ENCODE assay signal across 26 cellular contexts in the genomic region with DNA sequence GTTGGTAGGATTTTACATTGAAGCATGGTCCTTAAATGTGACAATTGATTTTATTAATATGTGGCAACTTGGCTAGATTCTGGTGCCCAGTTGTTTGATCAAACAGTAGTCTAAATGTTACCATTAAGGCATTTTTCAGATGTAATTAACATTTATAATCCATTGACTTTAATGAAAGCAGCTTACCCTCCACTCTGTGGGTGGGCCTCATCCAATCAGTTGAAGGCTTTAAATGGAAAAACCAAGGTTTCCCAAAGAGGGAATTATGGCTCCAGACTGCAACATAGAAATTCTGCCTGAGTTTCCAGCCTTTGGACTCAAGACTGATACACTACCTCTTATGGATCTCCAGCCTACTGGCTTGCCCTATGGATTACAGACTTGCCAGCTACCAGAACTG.
"Had no signal": no experiment of that assay in that cellular context is flagged by ENCODE, and none has a peak within 500 bp of the region (broad histone marks: within the 10 kb centered on the region; RNA-seq: fewer than 3 reads in every experiment).

No MANE protein-coding gene starts in this region.

- H3K9me3 ChIP-seq: suprapubic skin, testis, thoracic aorta, thyroid gland, tibial artery, transverse colon, upper lobe of left lung, upper lobe of right lung, vagina had no signal

- H3K27ac ChIP-seq: stomach, suprapubic skin, testis, thoracic aorta, thyroid gland, tibial artery, tibial nerve, transverse colon, upper lobe of left lung, upper lobe of right lung, vagina had no signal

- FAIRE-seq: urothelium cell line had no signal

- H3K27me3 ChIP-seq: stomach, suprapubic skin, testis, thyroid gland, tibial artery, tibial nerve, transverse colon, upper lobe of left lung, upper lobe of right lung, vagina had no signal

- ATAC-seq: stimulated activated effector memory CD8-positive, alpha-beta T cell treated with anti-CD3 and anti-CD28 coated beads, Interleukin-12 subunit alpha, Interleukin-12 subunit beta, amount 100 ng/mL, for 72 hours; stimulated activated memory B cell treated with anti-CD40 and anti-IgM and Interleukin-4, amounts not matched to agents 10 μg/mL and 1 μg/mL and 100 μg/mL, for 72 hours; stimulated activated naive B cell treated with anti-CD40 and anti-IgM and Interleukin-4, amounts not matched to agents 10 μg/mL and 1 μg/mL and 100 μg/mL, for 72 hours; stimulated activated naive CD8-positive, alpha-beta T cell treated with anti-CD3 and anti-CD28 coated beads, Interleukin-15, amount 100 ng/mL, for 72 hours; stimulated activated naive CD8-positive, alpha-beta T cell treated with anti-CD3 and anti-CD28 coated beads, Interleukin-15, Interleukin-2, amounts not matched to agents 100 U/mL and 50 U/mL, for 24 hours; upper lobe of right lung had no signal

- H3K4me1 ChIP-seq: stomach, suprapubic skin, testis, thyroid gland, tibial nerve, transverse colon, upper lobe of left lung, upper lobe of right lung, vagina had no signal

- H3K4me3 ChIP-seq: stomach, suprapubic skin, testis, thoracic aorta, thyroid gland, tibial artery, tibial nerve, transverse colon, upper lobe of left lung, upper lobe of right lung, vagina had no signal

- H3K36me3 ChIP-seq: stomach, suprapubic skin, thoracic aorta, thyroid gland, tibial artery, tibial nerve, transverse colon, upper lobe of left lung, upper lobe of right lung, vagina had no signal

- DNase-seq: stimulated activated CD4-positive, alpha-beta T cell treated with anti-CD3 and anti-CD28 coated beads, Interleukin-2, amount 100 ng/mL, for 48 hours; stimulated activated CD4-positive, alpha-beta T cell treated with anti-CD3 and anti-CD28 coated beads, Interleukin-4, amount 100 ng/mL, for 1 hour; stimulated activated CD4-positive, alpha-beta T cell treated with anti-CD3 and anti-CD28 coated beads, Interleukin-4, amount 100 ng/mL, for 24 hours; stimulated activated CD4-positive, alpha-beta T cell treated with anti-CD3 and anti-CD28 coated beads, Interleukin-4, amount 100 ng/mL, for 4 hours; stimulated activated CD8-positive, alpha-beta memory T cell treated with anti-CD3 and anti-CD28 coated beads, Interleukin-4, amount 100 ng/mL, for 48 hours; stimulated activated naive B cell treated with anti-CD40 and anti-IgM and Interleukin-4, amounts not matched to agents 10 μg/mL and 1 μg/mL and 100 μg/mL, for 72 hours; stimulated activated naive CD4-positive, alpha-beta T cell; stimulated activated naive CD4-positive, alpha-beta T cell treated with Interleukin-2 at 50 U/mL for 16 hours; stimulated activated naive CD8-positive, alpha-beta T cell treated with anti-CD3 and anti-CD28 coated beads, Interleukin-15, amount 100 ng/mL, for 72 hours; stimulated activated naive CD8-positive, alpha-beta T cell treated with anti-CD3 and anti-CD28 coated beads, Interleukin-15, Interleukin-2, amounts not matched to agents 100 U/mL and 50 U/mL, for 24 hours; stomach; substantia nigra; testis; thyroid gland; tibial artery; transverse colon; trophoblast cell; upper lobe of left lung; upper lobe of right lung had no signal
